16 cellular contexts compared by ENCODE assay signal in genomic region chr5:149419532-149420485, GRCh38. TPM values are rescaled to one million over a fixed set of nuclear protein-coding genes. Genes with fewer than 3 reads are reported as not detected.
DNase-seq lines count a peak whose midpoint lies in the region; ATAC-seq and TF ChIP-seq lines count a peak whose summit lies in the region.
"Had no signal": no experiment of that assay in that cellular context is flagged by ENCODE, and none has a peak within 500 bp of the region (broad histone marks: within the 10 kb centered on the region; RNA-seq: fewer than 3 reads in every experiment).

No MANE protein-coding gene starts in this region.

- H3K27ac Mint-ChIP-seq in chondrocyte (ENCODE audit: unreplicated experiment) = peak overlapping the region; percentile 96
- H3K27ac Mint-ChIP-seq: activated CD8-positive, alpha-beta T cell treated with anti-CD3 and anti-CD28 coated beads for 36 hours had no signal

- no peaks in the 10 kb centered on the region for H3K9me3 Mint-ChIP-seq in chondrocyte (ENCODE audit: low read depth)
- H3K9me3 Mint-ChIP-seq: activated CD8-positive, alpha-beta T cell treated with anti-CD3 and anti-CD28 coated beads for 36 hours had no signal

- DNase-seq in GM23248 (no peak), chondrocyte (ENCODE audit: low spot score) (no peak), left lobe of liver (ENCODE audit: low spot score) (no peak), NCI-H146 treated with DMSO at 0.1 percent for 48 hours (lab: John Stamatoyannopoulos, UW; ENCODE audit: unreplicated experiment) (no peak)
- DNase-seq in activated CD8-positive, alpha-beta memory T cell treated with anti-CD3 and anti-CD28 coated beads, Interleukin-2, amount 50 U/mL, for 4 hours = no peak
- DNase-seq: activated CD8-positive, alpha-beta T cell treated with anti-CD3 and anti-CD28 coated beads for 36 hours; activated naive CD4-positive, alpha-beta T cell treated with anti-CD3 and anti-CD28 coated beads, Interleukin-2, amount 50 U/mL, for 16 hours; BE2C; NCI-H1930; stimulated activated CD4-positive, alpha-beta T cell treated with anti-CD3 and anti-CD28 coated beads, Interleukin-2, amount 100 ng/mL, for 24 hours had no signal

- H3K9me2 ChIP-seq in GM23248 (ENCODE audit: insufficient read depth) = no peaks in the 10 kb centered on the region

- H3K4me1 Mint-ChIP-seq in chondrocyte (ENCODE audit: low read depth) = peaks cover 100% of the 10 kb centered on the region

- H3F3A ChIP-seq in GM23248 (ENCODE audit: insufficient read depth) = peaks cover 57% of the 10 kb centered on the region

- WGBS in GM23248 (ENCODE audit: low coverage in 1 of 2, low lambda C conversion rate in 2 of 2, missing lambda C conversion rate in 2 of 2), 2 experiments = 73 to 74% methylated on average over 14 of the region's 14 CpGs

- H3K9me3 ChIP-seq in GM23248 (ENCODE audit: low read depth) = no peaks in the 10 kb centered on the region
- no peaks in the 10 kb centered on the region for H3K9me3 ChIP-seq in skeletal muscle tissue (ENCODE audit: control insufficient read depth in 3 of 3, low read length in 3 of 3)
- H3K9me3 ChIP-seq: BE2C had no signal

- H3K27me3 ChIP-seq in GM23248 (replicated peaks; ENCODE audit: insufficient read depth) (no peaks in the 10 kb centered on the region), skeletal muscle tissue (ENCODE audit: control insufficient read depth in 3 of 3, insufficient read depth in 3 of 3, low read length in 3 of 3) (no peaks in the 10 kb centered on the region)
- H3K27me3 ChIP-seq: BE2C had no signal

- H3K27ac ChIP-seq in GM23248 = peak overlapping the region; percentile 48; the same call in 1 of the 2 replicates
- peak overlapping the region; percentile 70 for H3K27ac ChIP-seq in skeletal muscle tissue (ENCODE audit: low read depth, low read length)

- H3K79me2 ChIP-seq in GM23248 (ENCODE audit: insufficient read depth) = peaks cover 75% of the 10 kb centered on the region

- H4K20me1 ChIP-seq in GM23248 (ENCODE audit: insufficient read depth) = no peaks in the 10 kb centered on the region

- H3K4me1 ChIP-seq in GM23248 (ENCODE audit: insufficient read depth) (peaks cover 32% of the 10 kb centered on the region), skeletal muscle tissue (ENCODE audit: control insufficient read depth in 3 of 3, insufficient read depth in 3 of 3, low read length in 3 of 3) (peaks cover 15 to 58% (median 52%) of the 10 kb centered on the region in 3 donors)

- no peak overlapping the region for H2AFZ ChIP-seq in GM23248

- H3K9ac ChIP-seq in GM23248 = peak overlapping the region; percentile 21; the same call in 1 of the 2 replicates
- H3K9ac ChIP-seq in skeletal muscle tissue (ENCODE audit: low read depth in 1 of 3, low read length in 3 of 3) = peak overlapping the region in 1 of 3 donors; percentile 5

- H3K4me2 ChIP-seq in GM23248 (ENCODE audit: unreplicated experiment) = no peak overlapping the region

- H3K4me3 Mint-ChIP-seq in chondrocyte (ENCODE audit: unreplicated experiment) = peak overlapping the region; percentile 44
- H3K4me3 Mint-ChIP-seq: activated CD8-positive, alpha-beta T cell treated with anti-CD3 and anti-CD28 coated beads for 36 hours had no signal

- H3K4me3 ChIP-seq in GM23248 (no peak overlapping the region), skeletal muscle tissue (ENCODE audit: low read length in 3 of 3) (no peak overlapping the region)

- no peaks in the 10 kb centered on the region for H3K27me3 Mint-ChIP-seq in chondrocyte (ENCODE audit: low read depth)
- H3K27me3 Mint-ChIP-seq: activated CD8-positive, alpha-beta T cell treated with anti-CD3 and anti-CD28 coated beads for 36 hours had no signal

- peaks cover 28% of the 10 kb centered on the region; the same call in 1 of the 2 replicates for H3K36me3 ChIP-seq in GM23248 (ENCODE audit: low read depth)
- H3K36me3 ChIP-seq in skeletal muscle tissue (ENCODE audit: control insufficient read depth in 3 of 3, insufficient read depth in 3 of 3, low read length in 3 of 3) = peaks cover 0 to 6% (median 4%) of the 10 kb centered on the region in 3 donors
- H3K36me3 ChIP-seq: BE2C had no signal

- no peak for TF ChIP-seq CTCF in chondrocyte (IDR thresholded peaks at IDR 0.05)

- in situ Hi-C loops in GM23248 (cut with MboI) = no loop called here

- ATAC-seq in left lobe of liver (peak; percentile 22), HG03442 (IDR thresholded peaks at IDR 0.05; ENCODE audit: unreplicated experiment) (no peak), HG03520 (IDR thresholded peaks at IDR 0.05; ENCODE audit: unreplicated experiment) (no peak)
- ATAC-seq: activated CD8-positive, alpha-beta T cell treated with anti-CD3 and anti-CD28 coated beads for 36 hours had no signal

- H3K36me3 Mint-ChIP-seq in chondrocyte (ENCODE audit: low read depth) = peaks cover 65% of the 10 kb centered on the region

RNA-seq across cellular contexts. Expression of gene IL17B, which starts 40.7 kb away (rescaled TPM):
- not detected in 2 replicates for total RNA-seq in GM23248 (2014; rRNA removed; shearing (Covaris generic))
- polyA plus RNA-seq in GM23248 (2016; fragmentation: Nextera tagmentation; extraction: Ambion mirVana) = 0.29 and 0.43 TPM in 2 replicates
- total RNA-seq in chondrocyte = 1.1 to 4.6 TPM (median 3.4 TPM) in 3 replicates
- not detected for total RNA-seq in left lobe of liver
- total RNA-seq in skeletal muscle tissue = 247 TPM
- total RNA-seq: activated CD8-positive, alpha-beta T cell treated with anti-CD3 and anti-CD28 coated beads for 36 hours; subcutaneous adipose tissue; T-helper 1 cell treated with Interleukin-12 subunit alpha and Interleukin-12 subunit beta and Interleukin-4 antibody, amounts not matched to agents 30 ng/mL and 1 ng/mL, for 36 hours had no signal
- polyA plus RNA-seq: neural cell had no signal

Comparison
In these comparisons a context has a peak if more than half of its experiments do, and no peak if none do; other contexts are left out.
1. RNA of gene IL17B, which starts 40.7 kb away (total RNA-seq): 247 TPM in skeletal muscle tissue (single experiment); 1.1 to 4.6 TPM in chondrocyte, not detected in GM23248 and not detected in left lobe of liver (single experiment); every median in the first group is over 10 times any median in the second.